Comparison of ENCODE assay signal across 1 cellular context in genomic region chr14:35365130-35366047, GRCh38.
A peak's percentile ranks its signal among the peaks of the same experiment; 100 is the strongest.
TF ChIP-seq lines count a peak whose summit lies in the region.

No MANE protein-coding gene starts in this region.

TF ChIP-seq in K562, 482 proteins besides CTCF, POLR2A, EP300 and RAD21 (continued from another document and continues in another):
- no peak for TF ChIP-seq CUX1 (CRISPR knock-in tag; IDR thresholded peaks at IDR 0.05)
- peak; percentile 36 for TF ChIP-seq FOS (IDR thresholded peaks at IDR 0.05; ENCODE audit: extremely low read depth, insufficient read length)
- TF ChIP-seq CBX2 (IDR thresholded peaks at IDR 0.05; ENCODE audit: insufficient read depth, low read length, poor library complexity, severe bottlenecking): no peak
- no peak for TF ChIP-seq CEBPB (tag; IDR thresholded peaks at IDR 0.05)
- no peak for TF ChIP-seq ZNF253 (CRISPR knock-in tag; conservative IDR thresholded peaks at IDR 0.05)
- TF ChIP-seq ZNF766 (CRISPR knock-in tag; conservative IDR thresholded peaks at IDR 0.05): 0 out of 2 replicates have a peak, but pooled peaks have one; percentile 27
- TF ChIP-seq MTA1 (IDR thresholded peaks at IDR 0.05; ENCODE audit: borderline replicate concordance): no peak
- TF ChIP-seq L3MBTL2 (IDR thresholded peaks at IDR 0.05): peak; percentile 95
- no peak for TF ChIP-seq MTF1 (CRISPR knock-in tag; IDR thresholded peaks at IDR 0.05; ENCODE audit: borderline replicate concordance)
- TF ChIP-seq ZNF134 (CRISPR knock-in tag; conservative IDR thresholded peaks at IDR 0.05): no peak
- no peak for TF ChIP-seq ZNF76 (CRISPR knock-in tag; IDR thresholded peaks at IDR 0.05; ENCODE audit: borderline replicate concordance)
- TF ChIP-seq RFX1 (IDR thresholded peaks at IDR 0.05): no peak
- TF ChIP-seq SUPT5H (IDR thresholded peaks at IDR 0.05): no peak
- no peak for TF ChIP-seq MCM3 (IDR thresholded peaks at IDR 0.05)
- no peak for TF ChIP-seq MCM2 (IDR thresholded peaks at IDR 0.05; ENCODE audit: low read depth)
- peak; percentile 14 to 49; a peak in 1 of 4 replicates for TF ChIP-seq KDM1A (IDR thresholded peaks at IDR 0.05)
- no peak for TF ChIP-seq FOXA1 (IDR thresholded peaks at IDR 0.05; ENCODE audit: borderline replicate concordance)
- TF ChIP-seq RBM17 (IDR thresholded peaks at IDR 0.05; ENCODE audit: borderline replicate concordance, low read depth, low read length): no peak
- no peak for TF ChIP-seq TARDBP (IDR thresholded peaks at IDR 0.05)
- TF ChIP-seq CGGBP1 (CRISPR knock-in tag; IDR thresholded peaks at IDR 0.05): no peak
- TF ChIP-seq TSC22D4 (tag; IDR thresholded peaks at IDR 0.05): no peak
- no peak for TF ChIP-seq ZBTB8A (IDR thresholded peaks at IDR 0.05; ENCODE audit: partially characterized antibody)
- no peak for TF ChIP-seq ZNF609 (CRISPR knock-in tag; IDR thresholded peaks at IDR 0.05; ENCODE audit: borderline replicate concordance)
- TF ChIP-seq HNRNPUL1 (IDR thresholded peaks at IDR 0.05; ENCODE audit: low read length): no peak
- TF ChIP-seq MEF2D (tag; conservative IDR thresholded peaks at IDR 0.05; ENCODE audit: low read depth): 0 out of 2 replicates have a peak, but pooled peaks have one; percentile 12
- no peak; the same call in 1 of the 2 replicates for TF ChIP-seq POLR2G (IDR thresholded peaks at IDR 0.05; ENCODE audit: low read depth, low read length)
- TF ChIP-seq FOXP4 (CRISPR knock-in tag; IDR thresholded peaks at IDR 0.05; ENCODE audit: borderline replicate concordance): no peak
- no peak for TF ChIP-seq ZNF280A (IDR thresholded peaks at IDR 0.05; ENCODE audit: low read depth, partially characterized antibody)
- no peak for TF ChIP-seq KLF1 (tag; IDR thresholded peaks at IDR 0.05)
- no peak for TF ChIP-seq HLTF (IDR thresholded peaks at IDR 0.05)
- TF ChIP-seq ZNF395 (CRISPR knock-in tag; IDR thresholded peaks at IDR 0.05): peak; percentile 91
- TF ChIP-seq PHF8 (IDR thresholded peaks at IDR 0.05; ENCODE audit: borderline replicate concordance, low read length): no peak
- 0 out of 2 replicates have a peak, but pooled peaks have one; percentile 5 for TF ChIP-seq SMAD3 (CRISPR knock-in tag; conservative IDR thresholded peaks at IDR 0.05)
- no peak for TF ChIP-seq DACH1 (IDR thresholded peaks at IDR 0.05; ENCODE audit: partially characterized antibody)
- TF ChIP-seq TEAD4 (IDR thresholded peaks at IDR 0.05; ENCODE audit: low read length): no peak; the same call in 1 of the 2 replicates
- TF ChIP-seq TEAD4 (CRISPR knock-in tag; IDR thresholded peaks at IDR 0.05; ENCODE audit: borderline replicate concordance): no peak
- no peak for TF ChIP-seq STAT6 (CRISPR knock-in tag; IDR thresholded peaks at IDR 0.05)
- TF ChIP-seq ZZZ3 (IDR thresholded peaks at IDR 0.05): no peak
- TF ChIP-seq TAF9B (IDR thresholded peaks at IDR 0.05; ENCODE audit: partially characterized antibody): no peak
- TF ChIP-seq FOXJ3 (CRISPR knock-in tag; IDR thresholded peaks at IDR 0.05): no peak
- no peak for TF ChIP-seq ZNF398 (CRISPR knock-in tag; IDR thresholded peaks at IDR 0.05)
- no peak for TF ChIP-seq TGIF2 (CRISPR knock-in tag; IDR thresholded peaks at IDR 0.05)
- no peak for TF ChIP-seq ZSCAN32 (CRISPR knock-in tag; IDR thresholded peaks at IDR 0.05)
- no peak for TF ChIP-seq ZNF707 (CRISPR knock-in tag; conservative IDR thresholded peaks at IDR 0.05)
- TF ChIP-seq C11orf30 (IDR thresholded peaks at IDR 0.05; ENCODE audit: low read depth): peak; percentile 81; the same call in 1 of the 2 replicates
- peak; percentile 27; the same call in 1 of the 2 replicates for TF ChIP-seq LEF1 (IDR thresholded peaks at IDR 0.05)
- no peak for TF ChIP-seq BMI1 (IDR thresholded peaks at IDR 0.05; ENCODE audit: low read length)
